8 cellular contexts compared by ENCODE assay signal in the genomic region with DNA sequence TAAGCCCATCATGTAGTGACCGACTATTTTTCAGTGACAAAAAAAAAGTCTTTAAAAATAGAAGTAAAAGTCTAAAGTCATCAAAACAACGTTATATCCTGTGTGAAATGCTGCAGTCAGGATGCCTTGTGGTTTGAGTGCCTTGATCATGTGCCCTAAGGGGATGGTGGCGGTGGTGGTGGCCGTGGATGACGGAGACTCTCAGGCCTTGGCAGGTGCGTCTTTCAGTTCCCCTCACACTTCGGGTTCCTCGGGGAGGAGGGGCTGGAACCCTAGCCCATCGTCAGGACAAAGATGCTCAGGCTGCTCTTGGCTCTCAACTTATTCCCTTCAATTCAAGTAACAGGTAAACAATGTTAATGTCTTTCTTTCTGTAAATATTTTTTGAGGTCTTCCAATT. TPM values are rescaled to one million over a fixed set of nuclear protein-coding genes. Genes with fewer than 3 reads are reported as not detected.
DNase-seq lines count a peak whose midpoint lies in the region; ATAC-seq and TF ChIP-seq lines count a peak whose summit lies in the region.

A gene (plus strand): TSS at position 237 of the 400 bp plus-strand sequence. CDS start 58 bp downstream, at position 295.

- intact Hi-C loops in activated CD4-positive, alpha-beta T cell treated with anti-CD3 and anti-CD28 coated beads, Interleukin-2, amount 10 ng/mL, durations not matched to agents 24 days and 14 days (cut with micrococcal nuclease): loop anchor here (1.0 to 5.0 kb wide), 6 partner anchors 12 to 232 kb away; a partner anchor contains a TSS
- intact Hi-C loops in left ventricle myocardium superior (cut with micrococcal nuclease): no loop called here

- H3K9me3 Mint-ChIP-seq in activated CD4-positive, alpha-beta T cell treated with anti-CD3 and anti-CD28 coated beads, Interleukin-2, amount 10 ng/mL, durations not matched to agents 24 days and 14 days: peaks cover 6% of the 10 kb centered on the region
- H3K9me3 Mint-ChIP-seq in chondrocyte (ENCODE audit: low read depth): peaks cover 11% of the 10 kb centered on the region

- peak within 1 kb of the TSS; percentile 92 for H3K4me3 Mint-ChIP-seq in activated CD4-positive, alpha-beta T cell treated with anti-CD3 and anti-CD28 coated beads, Interleukin-2, amount 10 ng/mL, durations not matched to agents 24 days and 14 days
- no peak within 1 kb of the TSS for H3K4me3 Mint-ChIP-seq in chondrocyte (ENCODE audit: unreplicated experiment)

- peaks cover 46% of the 10 kb centered on the region for H3K4me1 Mint-ChIP-seq in activated CD4-positive, alpha-beta T cell treated with anti-CD3 and anti-CD28 coated beads, Interleukin-2, amount 10 ng/mL, durations not matched to agents 24 days and 14 days
- no peaks in the 10 kb centered on the region for H3K4me1 Mint-ChIP-seq in chondrocyte (ENCODE audit: low read depth)

- H3K27ac Mint-ChIP-seq in activated CD4-positive, alpha-beta T cell treated with anti-CD3 and anti-CD28 coated beads, Interleukin-2, amount 10 ng/mL, durations not matched to agents 24 days and 14 days: peak within 1 kb of the TSS; percentile 98
- H3K27ac Mint-ChIP-seq in chondrocyte (ENCODE audit: unreplicated experiment): no peak within 1 kb of the TSS

- peaks cover 41% of the 10 kb centered on the region for H3K36me3 Mint-ChIP-seq in activated CD4-positive, alpha-beta T cell treated with anti-CD3 and anti-CD28 coated beads, Interleukin-2, amount 10 ng/mL, durations not matched to agents 24 days and 14 days (ENCODE audit: low read depth)
- no peaks in the 10 kb centered on the region for H3K36me3 Mint-ChIP-seq in chondrocyte (ENCODE audit: low read depth)

- TF ChIP-seq CTCF in chondrocyte (IDR thresholded peaks at IDR 0.05): no peak

- no peaks in the 10 kb centered on the region for H3K27me3 Mint-ChIP-seq in activated CD4-positive, alpha-beta T cell treated with anti-CD3 and anti-CD28 coated beads, Interleukin-2, amount 10 ng/mL, durations not matched to agents 24 days and 14 days
- no peaks in the 10 kb centered on the region for H3K27me3 Mint-ChIP-seq in chondrocyte (ENCODE audit: low read depth)

- peak; percentile 97 for DNase-seq in activated CD4-positive, alpha-beta T cell treated with anti-CD3 and anti-CD28 coated beads, Interleukin-2, amount 10 ng/mL, durations not matched to agents 24 days and 14 days
- DNase-seq in left ventricle myocardium superior (peak; percentile 45), chondrocyte (ENCODE audit: low spot score) (no peak), NCI-H774 (lab: John Stamatoyannopoulos, UW) (no peak), GOT3 (lab: John Stamatoyannopoulos, UW) (no peak)
- DNase-seq in stimulated activated CD8-positive, alpha-beta memory T cell treated with anti-CD3 and anti-CD28 coated beads, Interleukin-7, amount 100 ng/mL, for 4 hours (ENCODE audit: low read depth in 2 of 2): peak; percentile 70 to 77

- ATAC-seq in GM19023 (IDR thresholded peaks at IDR 0.05; ENCODE audit: unreplicated experiment): peak; percentile 98
- ATAC-seq in HG03103 (IDR thresholded peaks at IDR 0.05; ENCODE audit: low read depth, unreplicated experiment): peak; percentile 98
- peak; percentile 39 for ATAC-seq in left ventricle myocardium superior

RNA-seq across cellular contexts. Expression of the gene that starts here (rescaled TPM):
- 130 and 132 TPM in 2 replicates for total RNA-seq in activated CD4-positive, alpha-beta T cell treated with anti-CD3 and anti-CD28 coated beads, Interleukin-2, amount 10 ng/mL, durations not matched to agents 24 days and 14 days
- total RNA-seq in left ventricle myocardium superior: 0.92 TPM
- total RNA-seq in chondrocyte: 0.05 TPM in 1 of 3 replicates, not detected in the others

Comparison
In these comparisons a context has a peak if more than half of its experiments do, and no peak if none do; other contexts are left out.
1. RNA of the gene that starts here (total RNA-seq): 130 to 132 TPM in activated CD4-positive, alpha-beta T cell treated with anti-CD3 and anti-CD28 coated beads, Interleukin-2, amount 10 ng/mL, durations not matched to agents 24 days and 14 days; 0.92 TPM in left ventricle myocardium superior (single experiment) and 0.05 TPM in chondrocyte; every median in the first group is over 10 times any median in the second.
2. Peak in DNase-seq and ATAC-seq in left ventricle myocardium superior; RNA of the gene not detected or under 1 TPM.
3. ATAC-seq: peak in every context shown above with its lines; median percentile 98 in GM19023; 98 in HG03103; 39 in left ventricle myocardium superior.
4. DNase-seq: peak in activated CD4-positive, alpha-beta T cell treated with anti-CD3 and anti-CD28 coated beads, Interleukin-2, amount 10 ng/mL, durations not matched to agents 24 days and 14 days (single experiment) and stimulated activated CD8-positive, alpha-beta memory T cell treated with anti-CD3 and anti-CD28 coated beads, Interleukin-7, amount 100 ng/mL, for 4 hours (2 of 2); none in chondrocyte (single experiment), NCI-H774 (single experiment) and GOT3 (single experiment).